20 cellular contexts compared by ENCODE assay signal in the genomic region with DNA sequence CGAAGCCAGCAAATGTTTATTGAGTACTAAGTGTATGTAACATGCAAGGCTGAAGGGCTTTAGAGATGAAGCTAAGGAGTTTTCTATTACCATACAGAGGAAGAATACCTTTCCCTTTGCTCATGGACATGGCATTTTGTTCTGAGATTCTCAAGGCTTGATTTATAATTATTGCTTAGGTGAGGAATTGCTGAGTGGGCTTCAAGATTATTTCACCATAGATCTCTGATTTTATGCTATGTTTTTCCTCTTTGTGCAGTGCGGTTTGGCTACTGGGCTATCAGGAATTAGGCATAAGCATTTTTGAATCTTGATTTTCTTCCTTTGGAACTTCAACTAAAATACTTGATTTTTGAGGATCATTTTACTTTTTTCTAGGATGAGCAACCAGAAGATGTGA. TPM values are rescaled to one million over a fixed set of nuclear protein-coding genes. Genes with fewer than 3 reads are reported as not detected.
DNase-seq lines count a peak whose midpoint lies in the region; ATAC-seq and TF ChIP-seq lines count a peak whose summit lies in the region.
"Had no signal": no experiment of that assay in that cellular context is flagged by ENCODE, and none has a peak within 500 bp of the region (broad histone marks: within the 10 kb centered on the region; RNA-seq: fewer than 3 reads in every experiment).

No MANE protein-coding gene starts in this region.

- peak; percentile 6 for DNase-seq in AG10803 (ENCODE audit: low read depth)
- DNase-seq in HCEC 1CT: peak; percentile 13
- peak; percentile 31 for DNase-seq in iris pigment epithelial cell (ENCODE audit: low read depth)
- no peak for DNase-seq in coronary artery (ENCODE audit: low spot score)
- no peak for DNase-seq in hepatocyte (ENCODE audit: low spot score)
- DNase-seq in NCI-H69 (lab: John Stamatoyannopoulos, UW): no peak
- DNase-seq: 8988T; BE2C; C1 segment of cervical spinal cord; CD4-positive, CD25-positive, alpha-beta regulatory T cell; CD8-positive, alpha-beta memory T cell; COR-L47; DMS 273 treated with DMSO at 0.1 percent for 48 hours; GDM1; HFFc6; KG1 had no signal

- H2AFZ ChIP-seq in hepatocyte: no peak overlapping the region
- H2AFZ ChIP-seq: GM23338 had no signal

- no peaks in the 10 kb centered on the region for H4K20me1 ChIP-seq in hepatocyte (ENCODE audit: insufficient read depth, poor library complexity, severe bottlenecking)

- H3K4me2 ChIP-seq in hepatocyte: no peak overlapping the region
- H3K4me2 ChIP-seq: GM23338 had no signal

- ATAC-seq in HG03565 (IDR thresholded peaks at IDR 0.05; ENCODE audit: unreplicated experiment): no peak
- ATAC-seq: GM23338, HCT116, HepG2 had no signal

- H3K9me3 ChIP-seq in hepatocyte (ENCODE audit: low read depth): no peaks in the 10 kb centered on the region
- H3K9me3 ChIP-seq: BE2C had no signal

- no peak overlapping the region for H3K4me3 ChIP-seq in AG10803 (ENCODE audit: low read length)
- H3K4me3 ChIP-seq in coronary artery: no peak overlapping the region
- H3K4me3 ChIP-seq in hepatocyte: no peak overlapping the region
- H3K4me3 ChIP-seq: GM23338 had no signal

- H3K79me2 ChIP-seq in hepatocyte: no peaks in the 10 kb centered on the region

- WGBS in hepatocyte (ENCODE audit: low lambda C conversion rate, missing lambda C conversion rate): 79% methylated on average over 2 of the region's 2 CpGs

- no peaks in the 10 kb centered on the region for H3K9me2 ChIP-seq in hepatocyte (replicated peaks; ENCODE audit: insufficient read depth)

- no peaks in the 10 kb centered on the region for H3K27me3 ChIP-seq in hepatocyte
- H3K27me3 ChIP-seq: BE2C had no signal

- H3K36me3 ChIP-seq in hepatocyte (replicated peaks; ENCODE audit: insufficient read depth, low read depth): peaks cover 4% of the 10 kb centered on the region
- H3K36me3 ChIP-seq: BE2C had no signal

- H3K4me1 ChIP-seq in hepatocyte (ENCODE audit: insufficient read depth): no peaks in the 10 kb centered on the region
- H3K4me1 ChIP-seq: BE2C had no signal

- TF ChIP-seq CTCF in AG10803 (conservative IDR thresholded peaks at IDR 0.05; ENCODE audit: low read length) (no peak), coronary artery (IDR thresholded peaks at IDR 0.05) (no peak), hepatocyte (IDR thresholded peaks at IDR 0.05; ENCODE audit: poor library complexity) (no peak)

- H3K27ac ChIP-seq in coronary artery (no peak overlapping the region), hepatocyte (no peak overlapping the region)

RNA-seq across cellular contexts. Expression of a gene that starts 42.5 kb away (rescaled TPM):
- total RNA-seq in hepatocyte: 19.3 and 25.1 TPM in 2 replicates
- polyA plus RNA-seq in hepatocyte: 16.5 and 18.4 TPM in 2 replicates

Comparison
In these comparisons a context has a peak if more than half of its experiments do, and no peak if none do; other contexts are left out.
1. DNase-seq: peak in AG10803 (single experiment), HCEC 1CT (single experiment) and iris pigment epithelial cell (single experiment); none in coronary artery (single experiment), hepatocyte (single experiment) and NCI-H69 (single experiment).